In the genomic region with DNA sequence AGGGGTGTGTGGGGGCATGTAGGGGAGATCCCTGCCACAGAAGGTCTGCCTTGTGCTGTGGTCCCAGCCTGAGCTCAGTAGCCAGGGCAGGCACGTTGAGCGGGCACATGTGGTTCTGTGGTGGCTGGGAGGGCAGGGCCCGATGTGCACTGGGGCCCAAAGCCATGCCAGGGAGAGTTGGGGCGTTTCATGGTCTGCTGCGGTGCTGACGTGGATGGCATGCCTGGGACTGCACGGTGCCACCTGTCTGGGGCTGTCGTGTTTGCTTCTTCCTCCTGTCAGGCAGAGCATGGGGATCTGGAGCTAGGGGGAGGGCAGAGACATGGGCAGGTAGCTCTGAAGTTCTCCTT, we compare ENCODE assay signal across 15 cellular contexts. TPM values are rescaled to one million over a fixed set of nuclear protein-coding genes. Genes with fewer than 3 reads are reported as not detected.
DNase-seq lines count a peak whose midpoint lies in the region; ATAC-seq, FAIRE-seq and TF ChIP-seq lines count a peak whose summit lies in the region.
"Had no signal": no experiment of that assay in that cellular context is flagged by ENCODE, and none has a peak within 500 bp of the region (broad histone marks: within the 10 kb centered on the region; RNA-seq: fewer than 3 reads in every experiment).

No MANE protein-coding gene starts in this region.

- H3K79me2 ChIP-seq in K562 (ENCODE audit: control insufficient read depth, insufficient read depth, low read length): no peaks in the 10 kb centered on the region

- peaks cover 92% of the 10 kb centered on the region; the same call in 2 of the 3 replicates for H3K36me3 ChIP-seq in K562 (ENCODE audit: control insufficient read depth, insufficient read depth, low read length)

- H2AFZ ChIP-seq in K562 (ENCODE audit: low read depth, low read length): no peak overlapping the region

- peaks cover 8% of the 10 kb centered on the region for H3K4me1 Mint-ChIP-seq in activated naive CD4-positive, alpha-beta T cell treated with anti-CD3 and anti-CD28 coated beads, Interleukin-2, amount 10 ng/mL, durations not matched to agents 7 days and 5 days
- H3K4me1 Mint-ChIP-seq in activated naive CD4-positive, alpha-beta T cell treated with anti-CD3 and anti-CD28 coated beads for 36 hours (ENCODE audit: low read depth): peaks cover 5% of the 10 kb centered on the region
- peaks cover 37 to 39% of the 10 kb centered on the region in 2 donors for H3K4me1 Mint-ChIP-seq in immature natural killer cell
- peaks cover 31% of the 10 kb centered on the region for H3K4me1 Mint-ChIP-seq in stimulated activated memory B cell treated with anti-CD40 and anti-IgM and Interleukin-4, amounts not matched to agents 10 μg/mL and 1 μg/mL and 100 μg/mL, for 72 hours

- no peak for FAIRE-seq in K562 (lab: Jason Lieb, UNC)

- H3K4me2 ChIP-seq in K562 (ENCODE audit: insufficient read depth, low read length): no peak overlapping the region

- no peaks in the 10 kb centered on the region for H3K27me3 Mint-ChIP-seq in activated naive CD4-positive, alpha-beta T cell treated with anti-CD3 and anti-CD28 coated beads, Interleukin-2, amount 10 ng/mL, durations not matched to agents 7 days and 5 days
- H3K27me3 Mint-ChIP-seq in activated naive CD4-positive, alpha-beta T cell treated with anti-CD3 and anti-CD28 coated beads for 36 hours (ENCODE audit: low read depth): no peaks in the 10 kb centered on the region
- peaks cover 11 to 28% (median 17%) of the 10 kb centered on the region in 3 donors for H3K27me3 Mint-ChIP-seq in immature natural killer cell (ENCODE audit: low read depth in 3 of 3)
- no peaks in the 10 kb centered on the region for H3K27me3 Mint-ChIP-seq in stimulated activated memory B cell treated with anti-CD40 and anti-IgM and Interleukin-4, amounts not matched to agents 10 μg/mL and 1 μg/mL and 100 μg/mL, for 72 hours
- H3K27me3 Mint-ChIP-seq: CD4-positive, alpha-beta T cell had no signal

- peaks cover 26% of the 10 kb centered on the region for H3K36me3 Mint-ChIP-seq in activated naive CD4-positive, alpha-beta T cell treated with anti-CD3 and anti-CD28 coated beads, Interleukin-2, amount 10 ng/mL, durations not matched to agents 7 days and 5 days
- peaks cover 11% of the 10 kb centered on the region for H3K36me3 Mint-ChIP-seq in activated naive CD4-positive, alpha-beta T cell treated with anti-CD3 and anti-CD28 coated beads for 36 hours (ENCODE audit: low read depth)
- peaks cover 3 to 10% (median 10%) of the 10 kb centered on the region in 3 donors for H3K36me3 Mint-ChIP-seq in immature natural killer cell
- peaks cover 51% of the 10 kb centered on the region for H3K36me3 Mint-ChIP-seq in stimulated activated memory B cell treated with anti-CD40 and anti-IgM and Interleukin-4, amounts not matched to agents 10 μg/mL and 1 μg/mL and 100 μg/mL, for 72 hours

- no peak for TF ChIP-seq EP300 in K562 (IDR thresholded peaks at IDR 0.05; ENCODE audit: low read length)

- no peak overlapping the region for H3K27ac Mint-ChIP-seq in activated naive CD4-positive, alpha-beta T cell treated with anti-CD3 and anti-CD28 coated beads, Interleukin-2, amount 10 ng/mL, durations not matched to agents 7 days and 5 days
- no peak overlapping the region for H3K27ac Mint-ChIP-seq in activated naive CD4-positive, alpha-beta T cell treated with anti-CD3 and anti-CD28 coated beads for 36 hours
- peak overlapping the region in 5 of 6 donors; percentile 34 to 78 (median 67) for H3K27ac Mint-ChIP-seq in immature natural killer cell
- H3K27ac Mint-ChIP-seq in stimulated activated memory B cell treated with anti-CD40 and anti-IgM and Interleukin-4, amounts not matched to agents 10 μg/mL and 1 μg/mL and 100 μg/mL, for 72 hours: peak overlapping the region; percentile 54
- H3K27ac Mint-ChIP-seq: CD4-positive, alpha-beta T cell; HFFc6 had no signal

- H3K9me1 ChIP-seq in K562 (ENCODE audit: control insufficient read depth, insufficient read depth, low read length): peaks cover 11% of the 10 kb centered on the region

- BruUV-seq in K562 (replicated peaks; lab: Mats Ljungman, UMichigan): no TSS peak

- H3K4me1 ChIP-seq in K562 (replicated peaks in 1 of 2; ENCODE audit: control insufficient read depth in 2 of 2, insufficient read depth in 2 of 2, low read length in 2 of 2): peaks cover 5 to 59% of the 10 kb centered on the region in 2 experiments; a peak in 3 of 5 replicates

- H3K9me3 ChIP-seq in K562 (replicated peaks; ENCODE audit: control insufficient read depth, insufficient read depth, low read depth, low read length): no peaks in the 10 kb centered on the region

- H3K4me3 ChIP-seq in K562 (no peak overlapping the region), foreskin fibroblast (ENCODE audit: low read depth in 1 of 2, low read length in 2 of 2) (no peak overlapping the region)

- TF ChIP-seq POLR2A in K562 (conservative IDR thresholded peaks at IDR 0.05): peak; percentile 61

- no peak overlapping the region for H3K27ac ChIP-seq in K562 (ENCODE audit: extremely low read depth, low read depth, low read length)

- POLR2A ChIA-PET in K562 (lab: Yijun Ruan, JAX): interaction anchor here (0.6 to 8.6 kb wide), 16 partner anchors 9 to 323 kb away, joined by 3 to 111 read pairs (median 4); a partner anchor contains a TSS

- peaks cover 23% of the 10 kb centered on the region for H4K20me1 ChIP-seq in K562 (replicated peaks; ENCODE audit: control insufficient read depth, insufficient read depth, low read length)

- in situ Hi-C loops in K562 (cut with MboI): no loop called here

- no peak overlapping the region for H3K4me3 Mint-ChIP-seq in activated naive CD4-positive, alpha-beta T cell treated with anti-CD3 and anti-CD28 coated beads, Interleukin-2, amount 10 ng/mL, durations not matched to agents 7 days and 5 days
- H3K4me3 Mint-ChIP-seq in activated naive CD4-positive, alpha-beta T cell treated with anti-CD3 and anti-CD28 coated beads for 36 hours: no peak overlapping the region
- no peak overlapping the region for H3K4me3 Mint-ChIP-seq in immature natural killer cell
- no peak overlapping the region for H3K4me3 Mint-ChIP-seq in stimulated activated memory B cell treated with anti-CD40 and anti-IgM and Interleukin-4, amounts not matched to agents 10 μg/mL and 1 μg/mL and 100 μg/mL, for 72 hours
- H3K4me3 Mint-ChIP-seq: CD4-positive, alpha-beta T cell; HFFc6 had no signal

- DNase-seq in activated naive CD4-positive, alpha-beta T cell treated with anti-CD3 and anti-CD28 coated beads, Interleukin-2, amount 10 ng/mL, durations not matched to agents 7 days and 5 days: peak; percentile 13
- DNase-seq in activated naive CD4-positive, alpha-beta T cell treated with anti-CD3 and anti-CD28 coated beads for 36 hours: no peak
- peak in 1 of 4 experiments; percentile 62 for DNase-seq in K562 (ENCODE audit: extremely low read depth in 1 of 4, low spot score in 3 of 4)
- no peak for DNase-seq in immature natural killer cell
- DNase-seq in foreskin fibroblast: no peak
- DNase-seq in GM19240 (ENCODE audit: insufficient read length, low spot score): no peak
- DNase-seq: 8988T; C1 segment of cervical spinal cord; Calu3; CD4-positive, alpha-beta T cell; DMS 273 treated with DMSO at 0.1 percent for 48 hours; HCEC 1CT; HFFc6 had no signal

- ATAC-seq in K562: no peak
- ATAC-seq in stimulated activated memory B cell treated with anti-CD40 and anti-IgM and Interleukin-4, amounts not matched to agents 10 μg/mL and 1 μg/mL and 100 μg/mL, for 72 hours: no peak
- no peak for ATAC-seq in HG03175 (IDR thresholded peaks at IDR 0.05; ENCODE audit: unreplicated experiment)

- TF ChIP-seq CTCF in K562 (IDR thresholded peaks at IDR 0.05 in 2 of 3, conservative IDR thresholded peaks at IDR 0.05 in 1 of 3; ENCODE audit: insufficient read depth in 2 of 3, low read depth in 1 of 3, low read length in 3 of 3) (no peak), foreskin fibroblast (IDR thresholded peaks at IDR 0.05; ENCODE audit: low read depth, low read length) (no peak)

- TF ChIP-seq RAD21 in K562 (CRISPR knock-in tag; conservative IDR thresholded peaks at IDR 0.05 in 1 of 2, IDR thresholded peaks at IDR 0.05 in 1 of 2): no peak

- H3K9ac ChIP-seq in K562 (ENCODE audit: insufficient read depth in 1 of 2, low read depth in 2 of 2, low read length in 2 of 2): peak overlapping the region in 1 of 2 experiments; percentile 60; a peak in 2 of 4 replicates

- CTCF ChIA-PET in activated naive CD4-positive, alpha-beta T cell treated with anti-CD3 and anti-CD28 coated beads, Interleukin-2, amount 10 ng/mL, durations not matched to agents 7 days and 5 days (lab: Charles Lee): no interaction called here
- CTCF ChIA-PET in activated naive CD4-positive, alpha-beta T cell treated with anti-CD3 and anti-CD28 coated beads for 36 hours (lab: Charles Lee): interaction anchor here (0.7 to 0.9 kb wide), 2 partner anchors 86 to 179 kb away, joined by 3 read pairs; no protein-coding TSS in a partner anchor
- CTCF ChIA-PET in K562 (lab: Yijun Ruan, JAX; ENCODE audit: low intra/inter-chr PET ratio): interaction anchor here (0.5 kb wide), 1 partner anchor 213 kb away, joined by 6 read pairs; no protein-coding TSS in a partner anchor

- intact Hi-C loops in activated naive CD4-positive, alpha-beta T cell treated with anti-CD3 and anti-CD28 coated beads for 36 hours (cut with micrococcal nuclease): no loop called here
- intact Hi-C loops in K562 (cut with micrococcal nuclease): no loop called here

- no peaks in the 10 kb centered on the region for H3K27me3 ChIP-seq in K562 (ENCODE audit: control insufficient read depth in 2 of 2, insufficient read depth in 2 of 2, low read length in 2 of 2)

- no peaks in the 10 kb centered on the region for H3K9me3 Mint-ChIP-seq in activated naive CD4-positive, alpha-beta T cell treated with anti-CD3 and anti-CD28 coated beads, Interleukin-2, amount 10 ng/mL, durations not matched to agents 7 days and 5 days
- no peaks in the 10 kb centered on the region for H3K9me3 Mint-ChIP-seq in activated naive CD4-positive, alpha-beta T cell treated with anti-CD3 and anti-CD28 coated beads for 36 hours
- no peaks in the 10 kb centered on the region for H3K9me3 Mint-ChIP-seq in immature natural killer cell
- no peaks in the 10 kb centered on the region for H3K9me3 Mint-ChIP-seq in stimulated activated memory B cell treated with anti-CD40 and anti-IgM and Interleukin-4, amounts not matched to agents 10 μg/mL and 1 μg/mL and 100 μg/mL, for 72 hours
- H3K9me3 Mint-ChIP-seq: CD4-positive, alpha-beta T cell; HFFc6 had no signal

- WGBS in K562 (ENCODE audit: insufficient coverage, low coverage, missing lambda C conversion rate): 79% methylated on average over 8 of the region's 8 CpGs

RNA-seq across cellular contexts. Expression of a gene that starts 19.3 kb away (rescaled TPM):
- total RNA-seq in activated naive CD4-positive, alpha-beta T cell treated with anti-CD3 and anti-CD28 coated beads for 36 hours: 10 to 100 TPM; 40.9 to 42.3 TPM
- total RNA-seq in K562 (2011; cell fraction: chromatin; rRNA removed; ENCODE audit: low replicate concordance): 1,132 and 1,539 TPM in 2 replicates
- total RNA-seq in K562 (2011; cell fraction: nucleolus; rRNA removed): 736 and 826 TPM in 2 replicates
- 718 and 814 TPM in 2 replicates for total RNA-seq in K562 (2011; cell fraction: nucleoplasm; rRNA removed)
- 174 and 195 TPM in 2 replicates for total RNA-seq in K562 (2014; rRNA removed)
- total RNA-seq in K562 (2014; rRNA removed; fragmentation: Illumina TruSeq; extraction: Trizol): 104 and 115 TPM in 2 replicates
- total RNA-seq in K562 (2015; rRNA removed; fragmentation: Illumina TruSeq; extraction: Trizol): 170 and 172 TPM in 2 replicates
- total RNA-seq in K562 (2021): 251 and 267 TPM in 2 replicates
- 193 and 247 TPM in 2 replicates for polyA plus RNA-seq in K562 (2011; rRNA removed)
- polyA plus RNA-seq in K562 (2011; cell fraction: cytosol; rRNA removed): 143 and 211 TPM in 2 replicates
- polyA plus RNA-seq in K562 (2011; cell fraction: nucleus; rRNA removed): 801 and 951 TPM in 2 replicates
- polyA plus RNA-seq in K562 (2012): 185 and 193 TPM in 2 replicates
- polyA plus RNA-seq in K562 (2014; fragmentation: Illumina TruSeq; extraction: Trizol): 250 and 261 TPM in 2 replicates
- 10 to 100 TPM; 13.2 to 28.8 TPM for polyA plus RNA-seq in K562 (2014; fragmentation: Nextera tagmentation; extraction: Ambion mirVana)
- 268 and 298 TPM in 2 replicates for polyA plus RNA-seq in K562 (2014; rRNA removed)
- 228 and 271 TPM in 2 replicates for polyA minus RNA-seq in K562 (2011; rRNA and poly(A)+ RNA removed)
- 95.6 and 98.4 TPM in 2 replicates for polyA minus RNA-seq in K562 (2011; cell fraction: cytosol; rRNA and poly(A)+ RNA removed)
- 325 and 509 TPM in 2 replicates for polyA minus RNA-seq in K562 (2011; cell fraction: nucleus; rRNA and poly(A)+ RNA removed)
- polyA plus RNA-seq in immature natural killer cell: 10 to 100 TPM; 13.9 to 54.6 (median 14.5) TPM

RNA-seq across cellular contexts. Expression of a gene that starts 43.0 kb away (rescaled TPM):
- 10 to 100 TPM; 21.7 to 22.3 TPM for total RNA-seq in activated naive CD4-positive, alpha-beta T cell treated with anti-CD3 and anti-CD28 coated beads for 36 hours
- total RNA-seq in K562 (2011; cell fraction: chromatin; rRNA removed; ENCODE audit: low replicate concordance): 72.2 and 221 TPM in 2 replicates
- total RNA-seq in K562 (2011; cell fraction: nucleolus; rRNA removed): 489 and 555 TPM in 2 replicates
- total RNA-seq in K562 (2011; cell fraction: nucleoplasm; rRNA removed): 263 and 279 TPM in 2 replicates
- 894 and 989 TPM in 2 replicates for total RNA-seq in K562 (2014; rRNA removed)
- 41.9 and 82.9 TPM in 2 replicates for total RNA-seq in K562 (2014; rRNA removed; fragmentation: Illumina TruSeq; extraction: Trizol)
- 135 and 153 TPM in 2 replicates for total RNA-seq in K562 (2015; rRNA removed; fragmentation: Illumina TruSeq; extraction: Trizol)
- total RNA-seq in K562 (2021): 551 and 557 TPM in 2 replicates
- polyA plus RNA-seq in K562 (2011; rRNA removed): 124 and 218 TPM in 2 replicates
- polyA plus RNA-seq in K562 (2011; cell fraction: cytosol; rRNA removed): 273 and 603 TPM in 2 replicates
- 110 and 123 TPM in 2 replicates for polyA plus RNA-seq in K562 (2011; cell fraction: nucleus; rRNA removed)
- polyA plus RNA-seq in K562 (2012): 384 and 632 TPM in 2 replicates
- 33.8 and 82.2 TPM in 2 replicates for polyA plus RNA-seq in K562 (2014; fragmentation: Illumina TruSeq; extraction: Trizol)
- 10 to 100 TPM; 15.1 to 34.8 TPM for polyA plus RNA-seq in K562 (2014; fragmentation: Nextera tagmentation; extraction: Ambion mirVana)
- 666 and 827 TPM in 2 replicates for polyA plus RNA-seq in K562 (2014; rRNA removed)
- polyA minus RNA-seq in K562 (2011; rRNA and poly(A)+ RNA removed): 50.1 and 80.5 TPM in 2 replicates
- polyA minus RNA-seq in K562 (2011; cell fraction: cytosol; rRNA and poly(A)+ RNA removed): 107 and 114 TPM in 2 replicates
- polyA minus RNA-seq in K562 (2011; cell fraction: nucleus; rRNA and poly(A)+ RNA removed): 37.7 and 69.6 TPM in 2 replicates
- polyA plus RNA-seq in immature natural killer cell: 100 to 1,000 TPM; 119 to 227 (median 178) TPM

RNA-seq across cellular contexts. Expression of a gene that starts 50.5 kb away (rescaled TPM):
- total RNA-seq in activated naive CD4-positive, alpha-beta T cell treated with anti-CD3 and anti-CD28 coated beads for 36 hours: 1 to 10 TPM in 1 of 2 experiments, under 1 TPM in 1; 0.88 to 1.6 TPM
- total RNA-seq in K562 (2011; cell fraction: chromatin; rRNA removed; ENCODE audit: low replicate concordance): 4.4 and 6.2 TPM in 2 replicates
- 3.0 TPM in 2 replicates for total RNA-seq in K562 (2011; cell fraction: nucleolus; rRNA removed)
- 4.6 and 4.7 TPM in 2 replicates for total RNA-seq in K562 (2011; cell fraction: nucleoplasm; rRNA removed)
- total RNA-seq in K562 (2014; rRNA removed): 0.18 and 0.49 TPM in 2 replicates
- 0.41 and 0.47 TPM in 2 replicates for total RNA-seq in K562 (2014; rRNA removed; fragmentation: Illumina TruSeq; extraction: Trizol)
- total RNA-seq in K562 (2015; rRNA removed; fragmentation: Illumina TruSeq; extraction: Trizol): 0.15 and 0.25 TPM in 2 replicates
- 0.53 and 0.54 TPM in 2 replicates for total RNA-seq in K562 (2021)
- 2.2 and 2.4 TPM in 2 replicates for polyA plus RNA-seq in K562 (2011; rRNA removed)
- 0.63 and 1.4 TPM in 2 replicates for polyA plus RNA-seq in K562 (2011; cell fraction: cytosol; rRNA removed)
- polyA plus RNA-seq in K562 (2011; cell fraction: nucleus; rRNA removed): 1.9 and 2.6 TPM in 2 replicates
- polyA plus RNA-seq in K562 (2012): 0.59 and 4.0 TPM in 2 replicates
- 0.46 TPM in 2 replicates for polyA plus RNA-seq in K562 (2014; fragmentation: Illumina TruSeq; extraction: Trizol)
- under 1 TPM; 0.07 to 0.10 TPM for polyA plus RNA-seq in K562 (2014; fragmentation: Nextera tagmentation; extraction: Ambion mirVana)
- 0.36 and 1.7 TPM in 2 replicates for polyA plus RNA-seq in K562 (2014; rRNA removed)
- polyA minus RNA-seq in K562 (2011; rRNA and poly(A)+ RNA removed): 1.4 and 3.0 TPM in 2 replicates
- polyA minus RNA-seq in K562 (2011; cell fraction: cytosol; rRNA and poly(A)+ RNA removed): 0.46 and 0.67 TPM in 2 replicates
- 0.67 and 1.00 TPM in 2 replicates for polyA minus RNA-seq in K562 (2011; cell fraction: nucleus; rRNA and poly(A)+ RNA removed)
- 100 to 1,000 TPM in 2 of 3 donors, 10 to 100 TPM in 1; 72.9 to 100 (median 100) TPM for polyA plus RNA-seq in immature natural killer cell

RNA-seq across cellular contexts. Expression of a gene that starts 52.6 kb away (rescaled TPM):
- under 1 TPM; 0.19 to 0.30 TPM for total RNA-seq in activated naive CD4-positive, alpha-beta T cell treated with anti-CD3 and anti-CD28 coated beads for 36 hours
- total RNA-seq in K562 (2011; cell fraction: chromatin; rRNA removed; ENCODE audit: low replicate concordance): 11.2 and 34.3 TPM in 2 replicates
- total RNA-seq in K562 (2011; cell fraction: nucleolus; rRNA removed): 28.7 and 33.9 TPM in 2 replicates
- 18.1 and 19.5 TPM in 2 replicates for total RNA-seq in K562 (2011; cell fraction: nucleoplasm; rRNA removed)
- total RNA-seq in K562 (2014; rRNA removed): 9.3 and 13.6 TPM in 2 replicates
- total RNA-seq in K562 (2014; rRNA removed; fragmentation: Illumina TruSeq; extraction: Trizol): 2.1 and 2.8 TPM in 2 replicates
- total RNA-seq in K562 (2015; rRNA removed; fragmentation: Illumina TruSeq; extraction: Trizol): 4.7 and 5.2 TPM in 2 replicates
- 11.3 and 15.6 TPM in 2 replicates for total RNA-seq in K562 (2021)
- polyA plus RNA-seq in K562 (2011; rRNA removed): 1.6 and 2.1 TPM in 2 replicates
- 1.8 and 5.8 TPM in 2 replicates for polyA plus RNA-seq in K562 (2011; cell fraction: cytosol; rRNA removed)
- polyA plus RNA-seq in K562 (2011; cell fraction: nucleus; rRNA removed): 6.5 and 19.5 TPM in 2 replicates
- polyA plus RNA-seq in K562 (2012): 5.2 and 6.4 TPM in 2 replicates
- polyA plus RNA-seq in K562 (2014; fragmentation: Illumina TruSeq; extraction: Trizol): 6.3 and 8.9 TPM in 2 replicates
- polyA plus RNA-seq in K562 (2014; fragmentation: Nextera tagmentation; extraction: Ambion mirVana): 1 to 10 TPM; 1.6 to 2.3 TPM
- polyA plus RNA-seq in K562 (2014; rRNA removed): 7.1 and 8.6 TPM in 2 replicates
- polyA minus RNA-seq in K562 (2011; rRNA and poly(A)+ RNA removed): 1.3 and 1.8 TPM in 2 replicates
- polyA minus RNA-seq in K562 (2011; cell fraction: cytosol; rRNA and poly(A)+ RNA removed): 1.5 and 3.9 TPM in 2 replicates
- polyA minus RNA-seq in K562 (2011; cell fraction: nucleus; rRNA and poly(A)+ RNA removed): 8.3 and 12.3 TPM in 2 replicates
- under 1 TPM in 1 of 3 donors, not detected in 2; 0.13 TPM for polyA plus RNA-seq in immature natural killer cell
- total RNA-seq: Calu3 had no signal

RNA-seq across cellular contexts. Expression of a gene that starts 55.3 kb away (rescaled TPM):
- 10 to 100 TPM; 50.3 to 53.2 TPM for total RNA-seq in activated naive CD4-positive, alpha-beta T cell treated with anti-CD3 and anti-CD28 coated beads for 36 hours
- total RNA-seq in K562 (2011; cell fraction: chromatin; rRNA removed; ENCODE audit: low replicate concordance): 121 and 504 TPM in 2 replicates
- total RNA-seq in K562 (2011; cell fraction: nucleolus; rRNA removed): 857 and 885 TPM in 2 replicates
- 325 and 370 TPM in 2 replicates for total RNA-seq in K562 (2011; cell fraction: nucleoplasm; rRNA removed)
- total RNA-seq in K562 (2014; rRNA removed) (871 and 1,007 TPM in 2 replicates), K562 (2014; rRNA removed; fragmentation: Illumina TruSeq; extraction: Trizol) (69.0 and 87.5 TPM in 2 replicates), K562 (2015; rRNA removed; fragmentation: Illumina TruSeq; extraction: Trizol) (164 and 196 TPM in 2 replicates), K562 (2021) (626 and 641 TPM in 2 replicates)
- polyA plus RNA-seq in K562 (2011; rRNA removed) (203 and 277 TPM in 2 replicates), K562 (2014; fragmentation: Illumina TruSeq; extraction: Trizol) (106 and 159 TPM in 2 replicates), K562 (2014; fragmentation: Nextera tagmentation; extraction: Ambion mirVana) (10 to 100 TPM; 13.5 to 23.5 TPM), K562 (2014; rRNA removed) (707 and 732 TPM in 2 replicates), immature natural killer cell (10 to 100 TPM; 46.7 to 61.7 (median 47.7) TPM)
- 382 and 1,449 TPM in 2 replicates for polyA plus RNA-seq in K562 (2011; cell fraction: cytosol; rRNA removed)
- polyA plus RNA-seq in K562 (2011; cell fraction: nucleus; rRNA removed): 629 and 1,089 TPM in 2 replicates
- 282 and 288 TPM in 2 replicates for polyA plus RNA-seq in K562 (2012)
- polyA minus RNA-seq in K562 (2011; rRNA and poly(A)+ RNA removed): 35.0 and 44.2 TPM in 2 replicates
- 212 and 264 TPM in 2 replicates for polyA minus RNA-seq in K562 (2011; cell fraction: cytosol; rRNA and poly(A)+ RNA removed)
- 294 and 313 TPM in 2 replicates for polyA minus RNA-seq in K562 (2011; cell fraction: nucleus; rRNA and poly(A)+ RNA removed)

Comparison
In these comparisons a context has a peak if more than half of its experiments do, and no peak if none do; other contexts are left out.
1. H3K27ac Mint-ChIP-seq: peak in immature natural killer cell (5 of 6) and stimulated activated memory B cell treated with anti-CD40 and anti-IgM and Interleukin-4, amounts not matched to agents 10 μg/mL and 1 μg/mL and 100 μg/mL, for 72 hours (single experiment); none in activated naive CD4-positive, alpha-beta T cell treated with anti-CD3 and anti-CD28 coated beads, Interleukin-2, amount 10 ng/mL, durations not matched to agents 7 days and 5 days (single experiment) and activated naive CD4-positive, alpha-beta T cell treated with anti-CD3 and anti-CD28 coated beads for 36 hours (single experiment).